Comparison of ENCODE assay signal across 12 cellular contexts in the genomic region with DNA sequence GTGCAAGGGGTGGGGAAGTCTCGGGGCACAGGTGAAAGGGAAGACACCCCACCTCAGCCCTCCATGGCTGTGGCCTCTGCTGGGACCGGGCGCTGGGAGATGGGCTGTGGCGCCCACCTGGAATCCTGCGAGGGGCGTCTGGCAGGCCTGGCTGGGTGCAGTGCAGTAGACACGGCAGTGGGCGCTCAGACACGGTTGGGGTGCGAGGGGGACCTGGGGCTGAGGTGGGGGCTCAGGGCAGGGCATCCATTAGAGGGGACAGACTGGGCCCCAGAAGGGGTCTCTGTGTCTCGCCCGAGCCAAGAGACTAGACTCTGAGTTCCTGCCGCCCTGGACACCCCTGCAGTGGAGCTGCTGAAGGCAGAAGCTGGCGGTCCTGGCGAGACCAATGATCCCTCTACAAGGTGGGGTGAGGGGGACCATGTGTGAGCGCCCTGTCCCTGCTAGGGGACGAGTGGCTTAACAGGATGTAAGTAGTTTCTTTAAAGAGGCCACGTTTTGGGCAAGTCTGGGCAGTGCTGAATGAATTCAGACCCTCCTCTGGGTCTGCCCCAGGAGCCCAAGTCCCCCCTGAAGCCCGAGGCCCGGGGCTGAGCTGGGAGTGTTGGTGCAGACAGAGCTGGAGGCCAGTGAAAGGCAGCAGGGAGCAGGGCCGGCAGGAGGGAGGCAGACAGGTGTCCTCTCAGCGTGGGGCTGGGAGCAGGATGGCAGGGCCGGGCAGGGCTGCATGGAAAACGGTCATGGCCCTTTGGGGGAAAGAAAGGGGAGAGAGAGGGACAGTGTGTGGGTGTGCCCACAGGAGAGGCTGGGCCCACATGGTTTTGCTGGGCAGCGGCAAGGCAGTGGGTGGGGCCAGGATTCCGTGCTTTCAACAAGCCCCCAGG. TPM values are rescaled to one million over a fixed set of nuclear protein-coding genes. Genes with fewer than 3 reads are reported as not detected.
DNase-seq lines count a peak whose midpoint lies in the region; ATAC-seq and TF ChIP-seq lines count a peak whose summit lies in the region.
"Had no signal": no experiment of that assay in that cellular context is flagged by ENCODE, and none has a peak within 500 bp of the region (broad histone marks: within the 10 kb centered on the region; RNA-seq: fewer than 3 reads in every experiment).

No MANE protein-coding gene starts in this region.

- H3K27me3 Mint-ChIP-seq in chondrocyte (ENCODE audit: low read depth), result no peaks in the 10 kb centered on the region
- H3K27me3 Mint-ChIP-seq: activated naive CD8-positive, alpha-beta T cell treated with anti-CD3 and anti-CD28 coated beads, Interleukin-2, amount 50 U/mL, for 24 hours had no signal

- no peak overlapping the region for H2BK15ac ChIP-seq in mesendoderm (replicated peaks; ENCODE audit: low read depth)

- H3K4me3 ChIP-seq in mesendoderm (ENCODE audit: low read length) (no peak overlapping the region), upper lobe of right lung (no peak overlapping the region)
- H3K4me3 ChIP-seq: testis had no signal

- H3K27ac ChIP-seq in mesendoderm (ENCODE audit: low read depth, low read length), result peak overlapping the region; percentile 61
- H3K27ac ChIP-seq in upper lobe of right lung, result no peak overlapping the region
- H3K27ac ChIP-seq: testis had no signal

- peak overlapping the region; percentile 66 for H3K56ac ChIP-seq in mesendoderm (ENCODE audit: low read length)

- peaks cover 19% of the 10 kb centered on the region for H3K4me1 Mint-ChIP-seq in chondrocyte (ENCODE audit: low read depth)
- H3K4me1 Mint-ChIP-seq: activated naive CD8-positive, alpha-beta T cell treated with anti-CD3 and anti-CD28 coated beads, Interleukin-2, amount 50 U/mL, for 24 hours had no signal

- peak overlapping the region; percentile 53 for H3K18ac ChIP-seq in mesendoderm (ENCODE audit: low read length)

- intact Hi-C loops in upper lobe of right lung (cut with DNase I), result no loop called here

- peak overlapping the region; percentile 76 for H3K4ac ChIP-seq in mesendoderm (ENCODE audit: low read depth, low read length)

- DNase-seq in NCI-H748 (lab: John Stamatoyannopoulos, UW; ENCODE audit: unreplicated experiment) (peak; percentile 25), NCI-H748 treated with DMSO at 0.1 percent for 48 hours (lab: John Stamatoyannopoulos, UW) (no peak), chondrocyte (ENCODE audit: low spot score) (no peak), mesendoderm (no peak), upper lobe of right lung (peak; percentile 60), NCI-H2196 (lab: John Stamatoyannopoulos, UW; ENCODE audit: unreplicated experiment) (no peak)
- DNase-seq: ACHN; activated naive CD8-positive, alpha-beta T cell treated with anti-CD3 and anti-CD28 coated beads, Interleukin-2, amount 50 U/mL, for 24 hours; stimulated activated CD4-positive, alpha-beta T cell treated with anti-CD3 and anti-CD28 coated beads, Interleukin-15, amount 100 ng/mL, for 24 hours had no signal

- no peaks in the 10 kb centered on the region for H3K9me3 Mint-ChIP-seq in chondrocyte (ENCODE audit: low read depth)
- H3K9me3 Mint-ChIP-seq: activated naive CD8-positive, alpha-beta T cell treated with anti-CD3 and anti-CD28 coated beads, Interleukin-2, amount 50 U/mL, for 24 hours had no signal

- peak overlapping the region; percentile 31 for H3K9ac ChIP-seq in mesendoderm (ENCODE audit: low read length)

- no peak overlapping the region for H3K4me2 ChIP-seq in mesendoderm (ENCODE audit: low read length)

- H3K36me3 ChIP-seq in mesendoderm (ENCODE audit: control insufficient read depth, insufficient read depth, low read length) (no peaks in the 10 kb centered on the region), upper lobe of right lung (no peaks in the 10 kb centered on the region)

- no peak overlapping the region for H2BK5ac ChIP-seq in mesendoderm (ENCODE audit: low read length)

- H3K4me1 ChIP-seq in mesendoderm (ENCODE audit: control insufficient read depth, low read depth, low read length) (peaks cover 7% of the 10 kb centered on the region), upper lobe of right lung (no peaks in the 10 kb centered on the region)

- H3K27ac Mint-ChIP-seq in chondrocyte (ENCODE audit: unreplicated experiment), result peak overlapping the region; percentile 90
- H3K27ac Mint-ChIP-seq: activated naive CD8-positive, alpha-beta T cell treated with anti-CD3 and anti-CD28 coated beads, Interleukin-2, amount 50 U/mL, for 24 hours had no signal

- H3K4me3 Mint-ChIP-seq in chondrocyte (ENCODE audit: unreplicated experiment), result no peak overlapping the region
- H3K4me3 Mint-ChIP-seq: activated naive CD8-positive, alpha-beta T cell treated with anti-CD3 and anti-CD28 coated beads, Interleukin-2, amount 50 U/mL, for 24 hours had no signal

- H3K27me3 ChIP-seq in mesendoderm (ENCODE audit: insufficient read depth, low read length, poor library complexity) (no peaks in the 10 kb centered on the region), upper lobe of right lung (no peaks in the 10 kb centered on the region)
- H3K27me3 ChIP-seq: testis had no signal

- H3K23ac ChIP-seq in mesendoderm (ENCODE audit: low read length), result peak overlapping the region; percentile 95

- H3K36me3 Mint-ChIP-seq in chondrocyte (ENCODE audit: low read depth), result no peaks in the 10 kb centered on the region

- H3K9me3 ChIP-seq in upper lobe of right lung, result no peaks in the 10 kb centered on the region
- H3K9me3 ChIP-seq: testis had no signal

- ATAC-seq in upper lobe of right lung, result peak; percentile 11
- no peak for ATAC-seq in GM18511 (IDR thresholded peaks at IDR 0.05; ENCODE audit: unreplicated experiment)
- no peak for ATAC-seq in HG03378 (IDR thresholded peaks at IDR 0.05; ENCODE audit: unreplicated experiment)

- H4K5ac ChIP-seq in mesendoderm (ENCODE audit: low read length), result no peak overlapping the region

- H3K79me2 ChIP-seq in mesendoderm (ENCODE audit: control insufficient read depth, insufficient read depth, low read length), result no peaks in the 10 kb centered on the region

- WGBS in mesendoderm (ENCODE audit: extremely low coverage, insufficient coverage, low lambda C conversion rate), result no CpG with 5 or more reads among the region's 26 CpGs

- H3K79me1 ChIP-seq in mesendoderm (ENCODE audit: low read length), result no peaks in the 10 kb centered on the region

- no peak for TF ChIP-seq CTCF in chondrocyte (IDR thresholded peaks at IDR 0.05)
- TF ChIP-seq CTCF in upper lobe of right lung (IDR thresholded peaks at IDR 0.05), result no peak

- no peak overlapping the region for H2AK5ac ChIP-seq in mesendoderm (ENCODE audit: low read length)

- H4K8ac ChIP-seq in mesendoderm (ENCODE audit: low read depth, low read length), result no peak overlapping the region

- peak overlapping the region; percentile 56 for H2BK120ac ChIP-seq in mesendoderm (ENCODE audit: low read depth, low read length)

RNA-seq across cellular contexts. Expression of a gene that starts 57.2 kb away (rescaled TPM):
- total RNA-seq in chondrocyte (30.0 to 39.2 TPM (median 33.1 TPM) in 3 replicates), upper lobe of right lung (33.2 TPM)
- 29.4 TPM for polyA plus RNA-seq in mesendoderm (2013, experiment 1 of 2)
- 29.5 TPM for polyA plus RNA-seq in mesendoderm (2013, experiment 2 of 2)

Comparison
In these comparisons a context has a peak if more than half of its experiments do, and no peak if none do; other contexts are left out.
1. DNase-seq: peak in NCI-H748 (single experiment) and upper lobe of right lung (single experiment); none in NCI-H748 treated with DMSO at 0.1 percent for 48 hours (single experiment), chondrocyte (single experiment), mesendoderm (single experiment) and NCI-H2196 (single experiment).